In the genomic region with DNA sequence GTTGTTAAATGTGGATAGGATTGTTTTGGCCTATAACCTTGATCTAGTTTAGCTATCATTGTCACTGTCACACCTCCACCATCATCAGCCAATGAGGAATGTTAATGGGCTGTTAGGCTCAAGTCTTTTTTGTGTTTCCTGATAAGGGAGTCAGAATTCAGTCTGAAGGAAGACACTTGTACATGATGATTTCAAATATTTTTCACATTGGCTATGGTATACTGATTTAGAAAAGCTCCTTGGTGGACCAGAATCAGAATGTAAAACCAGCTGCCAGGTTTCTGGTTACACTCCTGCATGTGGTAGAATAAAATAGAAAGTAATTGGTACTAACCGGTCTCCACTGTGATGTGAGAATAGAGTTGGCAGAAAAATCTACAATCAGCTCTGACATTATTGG, we compare ENCODE assay signal across 26 cellular contexts. TPM values are rescaled to one million over a fixed set of nuclear protein-coding genes. Genes with fewer than 3 reads are reported as not detected.
"Had no signal": no experiment of that assay in that cellular context is flagged by ENCODE, and none has a peak within 500 bp of the region (broad histone marks: within the 10 kb centered on the region; RNA-seq: fewer than 3 reads in every experiment).

No MANE protein-coding gene starts in this region.

- H3K9me3 ChIP-seq: gastrocnemius medialis, heart left ventricle, left lung, lower lobe of right lung, ovary, psoas muscle, sigmoid colon, thoracic aorta, tibial nerve, upper lobe of left lung had no signal

- FAIRE-seq: kidney, urothelium cell line had no signal

- H3K79me2 ChIP-seq: hepatocyte had no signal

- H3K27ac ChIP-seq: dorsolateral prefrontal cortex, gastrocnemius medialis, hepatocyte, left lung, lower lobe of right lung, ovary, psoas muscle, sigmoid colon, thoracic aorta, tibial nerve, upper lobe of left lung had no signal

- H3K27me3 ChIP-seq: gastrocnemius medialis, ovary, sigmoid colon, upper lobe of left lung had no signal

- ATAC-seq: esophagus mucosa; gastrocnemius medialis; left lung; lower lobe of right lung; natural killer cell; psoas muscle; stimulated activated naive B cell treated with anti-CD40 and anti-IgM and Interleukin-4, amounts not matched to agents 10 μg/mL and 1 μg/mL and 100 μg/mL, for 72 hours had no signal

- H3K4me3 ChIP-seq: dorsolateral prefrontal cortex, gastrocnemius medialis, heart left ventricle, hepatocyte, left lung, lower lobe of right lung, ovary, psoas muscle, sigmoid colon, thoracic aorta, tibial nerve, upper lobe of left lung had no signal

- H3K4me1 ChIP-seq: gastrocnemius medialis, left lung, lower lobe of right lung, psoas muscle, sigmoid colon, tibial nerve, upper lobe of left lung had no signal

- H2AFZ ChIP-seq: hepatocyte had no signal

- H3K4me2 ChIP-seq: hepatocyte had no signal

- H3K36me3 ChIP-seq: gastrocnemius medialis, heart left ventricle, left lung, lower lobe of right lung, ovary, sigmoid colon, thoracic aorta, tibial nerve, upper lobe of left lung had no signal

- DNase-seq: dorsolateral prefrontal cortex; effector CD4-positive, alpha-beta T cell; foreskin fibroblast; gastrocnemius medialis; heart left ventricle; kidney; left lung; lower lobe of right lung; natural killer cell; occipital lobe; ovary; posterior cingulate gyrus; psoas muscle; right cardiac atrium; sigmoid colon; stimulated activated CD4-positive, alpha-beta T cell treated with anti-CD3 and anti-CD28 coated beads, Interleukin-2, amount 100 ng/mL, for 24 hours; stimulated activated CD4-positive, alpha-beta T cell treated with anti-CD3 and anti-CD28 coated beads, Interleukin-4, amount 100 ng/mL, for 24 hours; stimulated activated naive B cell treated with anti-CD40 and anti-IgM and Interleukin-4, amounts not matched to agents 10 μg/mL and 1 μg/mL and 100 μg/mL, for 72 hours; upper lobe of left lung had no signal

RNA-seq across cellular contexts. Expression of a gene that starts 10.7 kb away (rescaled TPM):
- total RNA-seq: esophagus mucosa, gastrocnemius medialis, left lung, lower lobe of right lung, mononuclear cell, natural killer cell, psoas muscle, renal cortical epithelial cell, thoracic aorta had no signal
